8 cellular contexts compared by ENCODE assay signal in the genomic region with DNA sequence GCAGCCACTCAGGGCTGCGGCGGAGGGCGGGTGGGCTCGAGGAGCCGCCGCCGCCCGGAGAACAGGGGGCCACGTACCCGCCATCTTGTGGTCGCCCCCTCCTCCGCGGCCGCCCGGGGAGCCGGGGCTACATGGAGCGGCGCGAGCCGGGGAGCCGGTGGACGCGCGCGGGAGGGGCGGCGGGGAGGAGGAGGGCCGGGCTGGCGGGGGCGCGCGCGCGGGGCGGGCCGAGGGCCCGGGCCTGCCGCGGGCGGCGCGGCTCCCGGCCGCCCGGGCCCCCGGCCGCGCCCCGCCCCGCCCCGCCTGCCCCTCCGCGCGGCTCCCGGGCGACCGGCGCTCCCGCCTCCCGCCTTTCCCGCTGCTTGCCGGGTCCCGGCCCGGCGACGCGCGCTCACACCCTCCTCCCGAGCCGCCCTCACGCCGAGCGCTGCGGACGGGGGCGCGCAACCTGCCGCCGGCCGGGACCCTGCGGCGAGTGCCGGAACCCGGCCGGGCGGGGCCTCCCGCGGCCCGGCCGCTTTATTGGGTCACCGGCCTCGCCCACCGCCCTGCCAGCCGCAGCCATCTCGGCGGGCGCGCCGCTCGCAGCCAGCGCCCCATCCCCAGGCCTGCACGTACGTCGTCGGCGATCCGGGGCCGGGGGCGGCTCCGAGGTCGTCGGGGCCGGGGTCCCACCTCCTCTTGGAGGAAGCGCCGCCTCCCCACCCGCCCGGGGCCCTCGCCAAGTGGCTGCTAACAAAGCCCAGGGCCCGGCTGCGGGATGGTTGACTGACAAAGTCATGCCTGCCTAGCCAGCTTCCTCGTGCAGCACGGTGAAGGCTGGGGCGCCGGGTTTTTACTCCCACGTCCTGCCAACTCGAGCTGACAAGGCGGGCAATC. TPM values are rescaled to one million over a fixed set of nuclear protein-coding genes. Genes with fewer than 3 reads are reported as not detected.
A peak's percentile ranks its signal among the peaks of the same experiment; 100 is the strongest.
DNase-seq lines count a peak whose midpoint lies in the region; ATAC-seq and TF ChIP-seq lines count a peak whose summit lies in the region.

A gene with protein sequence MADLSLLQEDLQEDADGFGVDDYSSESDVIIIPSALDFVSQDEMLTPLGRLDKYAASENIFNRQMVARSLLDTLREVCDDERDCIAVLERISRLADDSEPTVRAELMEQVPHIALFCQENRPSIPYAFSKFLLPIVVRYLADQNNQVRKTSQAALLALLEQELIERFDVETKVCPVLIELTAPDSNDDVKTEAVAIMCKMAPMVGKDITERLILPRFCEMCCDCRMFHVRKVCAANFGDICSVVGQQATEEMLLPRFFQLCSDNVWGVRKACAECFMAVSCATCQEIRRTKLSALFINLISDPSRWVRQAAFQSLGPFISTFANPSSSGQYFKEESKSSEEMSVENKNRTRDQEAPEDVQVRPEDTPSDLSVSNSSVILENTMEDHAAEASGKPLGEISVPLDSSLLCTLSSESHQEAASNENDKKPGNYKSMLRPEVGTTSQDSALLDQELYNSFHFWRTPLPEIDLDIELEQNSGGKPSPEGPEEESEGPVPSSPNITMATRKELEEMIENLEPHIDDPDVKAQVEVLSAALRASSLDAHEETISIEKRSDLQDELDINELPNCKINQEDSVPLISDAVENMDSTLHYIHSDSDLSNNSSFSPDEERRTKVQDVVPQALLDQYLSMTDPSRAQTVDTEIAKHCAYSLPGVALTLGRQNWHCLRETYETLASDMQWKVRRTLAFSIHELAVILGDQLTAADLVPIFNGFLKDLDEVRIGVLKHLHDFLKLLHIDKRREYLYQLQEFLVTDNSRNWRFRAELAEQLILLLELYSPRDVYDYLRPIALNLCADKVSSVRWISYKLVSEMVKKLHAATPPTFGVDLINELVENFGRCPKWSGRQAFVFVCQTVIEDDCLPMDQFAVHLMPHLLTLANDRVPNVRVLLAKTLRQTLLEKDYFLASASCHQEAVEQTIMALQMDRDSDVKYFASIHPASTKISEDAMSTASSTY (minus strand): TSS at position 159 of the 879 bp plus-strand sequence. CDS start 75 bp downstream, at position 84.

- peak within 1 kb of the TSS; percentile 98 for H3K27ac ChIP-seq in neutrophil

- TF ChIP-seq CTCF in neutrophil (IDR thresholded peaks at IDR 0.05): no peak

- no peaks in the 10 kb centered on the region for H3K9me3 ChIP-seq in neutrophil

- ATAC-seq in GM21526 (IDR thresholded peaks at IDR 0.05; ENCODE audit: low FRiP score, unreplicated experiment): peak; percentile 51

- peaks cover 41 to 45% of the 10 kb centered on the region in 2 experiments for H3K4me1 ChIP-seq in neutrophil (ENCODE audit: control insufficient read depth in 1 of 2, insufficient read depth in 1 of 2, low read depth in 1 of 2, low read length in 1 of 2)

- DNase-seq in DMS 273 treated with DMSO at 0.1 percent for 48 hours (lab: John Stamatoyannopoulos, UW) (peak; percentile 2), SK-N-DZ (ENCODE audit: low spot score) (peak; percentile 77), globus pallidus (ENCODE audit: low spot score) (peak; percentile 79), superior temporal gyrus (ENCODE audit: extremely low spot score) (peak; percentile 56)
- peak; percentile 59 for DNase-seq in Jurkat, Clone E6-1 (ENCODE audit: low read depth, low spot score)
- peak; percentile 72 for DNase-seq in activated naive CD4-positive, alpha-beta T cell treated with anti-CD3 and anti-CD28 coated beads, Interleukin-2, amount 50 U/mL, for 16 hours

- peaks cover 17% of the 10 kb centered on the region for H3K36me3 ChIP-seq in neutrophil

- peak within 1 kb of the TSS; percentile 76 for H3K4me3 ChIP-seq in Jurkat, Clone E6-1 (ENCODE audit: low read length)
- peak within 1 kb of the TSS; percentile 81 to 89 for H3K4me3 ChIP-seq in neutrophil (ENCODE audit: low read depth in 1 of 2, low read length in 1 of 2)

- no peaks in the 10 kb centered on the region for H3K27me3 ChIP-seq in neutrophil

RNA-seq across cellular contexts. Expression of the gene that starts here (rescaled TPM):
- polyA plus RNA-seq in Jurkat, Clone E6-1 (2012; ENCODE audit: insufficient read depth, insufficient read length): 55.7 TPM
- 53.5 and 64.4 TPM in 2 replicates for polyA plus RNA-seq in SK-N-DZ (2014; cell fraction: cytosol; rRNA removed)
- polyA plus RNA-seq in SK-N-DZ (2014; cell fraction: nucleus; rRNA removed): 89.0 and 91.5 TPM in 2 replicates

Comparison
In these comparisons a context has a peak if more than half of its experiments do, and no peak if none do; other contexts are left out.
1. Peak in every context shown above with its lines: DNase-seq, ATAC-seq, H3K4me3 ChIP-seq and H3K27ac ChIP-seq.
2. DNase-seq: peak in every context shown above with its lines; median percentile 79 in globus pallidus; 77 in SK-N-DZ; 72 in activated naive CD4-positive, alpha-beta T cell treated with anti-CD3 and anti-CD28 coated beads, Interleukin-2, amount 50 U/mL, for 16 hours; 59 in Jurkat, Clone E6-1; 56 in superior temporal gyrus; 2 in DMS 273 treated with DMSO at 0.1 percent for 48 hours.